21 cellular contexts compared by ENCODE assay signal in genomic region chr6:156389296-156389695, GRCh38.
"Had no signal": no experiment of that assay in that cellular context is flagged by ENCODE, and none has a peak within 500 bp of the region (broad histone marks: within the 10 kb centered on the region; RNA-seq: fewer than 3 reads in every experiment).

No MANE protein-coding gene starts in this region.

- H3K36me3 ChIP-seq: esophagus squamous epithelium, gastrocnemius medialis, heart right ventricle, left lung, lower lobe of right lung had no signal

- H3K4me3 ChIP-seq: coronary artery, dorsolateral prefrontal cortex, esophagus squamous epithelium, gastrocnemius medialis, heart right ventricle, left lung, lower lobe of right lung had no signal

- H3K4me1 ChIP-seq: esophagus squamous epithelium, gastrocnemius medialis, heart right ventricle, left lung, lower lobe of right lung had no signal

- DNase-seq: dermis blood vessel endothelial cell; dorsolateral prefrontal cortex; effector CD4-positive, alpha-beta T cell; effector memory CD4-positive, alpha-beta T cell; esophagus squamous epithelium; foreskin fibroblast; foreskin melanocyte; gastrocnemius medialis; glutamatergic neuron; head of caudate nucleus; heart right ventricle; hippocampal formation; left cardiac atrium; left lung; left ventricle myocardium superior; lower lobe of right lung; mesendoderm; midbrain; naive thymus-derived CD4-positive, alpha-beta T cell had no signal

- ATAC-seq: gastrocnemius medialis; heart right ventricle; left cardiac atrium; left lung; left ventricle myocardium superior; lower lobe of right lung; naive thymus-derived CD4-positive, alpha-beta T cell had no signal

- H3K9me3 ChIP-seq: esophagus squamous epithelium, gastrocnemius medialis, heart right ventricle, left lung, lower lobe of right lung had no signal

- H3K27me3 ChIP-seq: dorsolateral prefrontal cortex, esophagus squamous epithelium, gastrocnemius medialis, left lung had no signal

- H3K9me3 Mint-ChIP-seq: memory B cell had no signal

- H3K4me3 Mint-ChIP-seq: memory B cell; naive thymus-derived CD4-positive, alpha-beta T cell had no signal

- H3K27ac Mint-ChIP-seq: memory B cell; naive thymus-derived CD4-positive, alpha-beta T cell had no signal

- H3K27ac ChIP-seq: coronary artery, dorsolateral prefrontal cortex, esophagus squamous epithelium, gastrocnemius medialis, heart right ventricle, left lung, lower lobe of right lung had no signal
